1 cellular context compared by ENCODE assay signal in the genomic region with DNA sequence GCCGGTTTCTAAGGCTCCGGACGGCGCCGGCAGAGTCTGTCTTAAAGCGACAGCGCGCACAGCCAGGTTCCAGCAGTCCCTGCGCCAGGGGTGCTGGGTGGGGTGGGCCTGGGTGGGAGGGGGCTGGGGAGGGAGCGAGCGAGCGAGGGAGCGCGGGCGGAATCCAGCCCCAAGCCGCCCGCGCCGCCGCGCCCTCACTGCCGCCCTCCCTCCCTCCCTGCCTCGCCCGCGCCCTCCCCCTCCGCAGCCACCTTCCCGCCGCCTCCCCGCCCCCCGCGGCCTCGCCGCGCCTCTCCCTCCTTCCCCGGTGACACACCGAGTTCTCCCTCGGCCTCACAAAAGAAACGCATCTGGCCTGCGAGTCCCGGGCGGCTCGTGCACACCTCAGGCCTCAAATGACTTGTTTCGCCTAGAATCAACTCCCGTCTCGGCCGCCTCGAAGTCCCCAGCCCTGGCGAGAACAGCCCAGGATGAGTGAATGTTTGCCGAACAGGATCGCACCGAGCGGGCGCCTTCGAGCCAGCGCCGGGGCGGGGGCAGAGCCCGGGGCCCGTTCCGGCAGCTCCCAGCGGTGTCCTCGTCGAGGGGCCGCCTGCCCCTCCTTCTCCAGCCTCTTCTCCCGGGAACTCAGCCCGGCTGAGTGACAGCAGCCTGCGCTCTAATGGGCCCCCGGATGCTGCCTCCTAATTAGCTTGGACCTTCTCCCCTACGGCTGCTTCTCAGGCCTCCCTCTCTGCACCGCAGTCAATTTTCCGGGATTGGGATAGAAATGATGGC.
TF ChIP-seq lines count a peak whose summit lies in the region.

A gene (minus strand): TSS at position 43 of the 777 bp plus-strand sequence. CDS start 347 bp downstream, outside the sequence.

TF ChIP-seq in HEK293T, 16 proteins besides CTCF, POLR2A, EP300 and RAD21:
- TF ChIP-seq, protein P1, sequence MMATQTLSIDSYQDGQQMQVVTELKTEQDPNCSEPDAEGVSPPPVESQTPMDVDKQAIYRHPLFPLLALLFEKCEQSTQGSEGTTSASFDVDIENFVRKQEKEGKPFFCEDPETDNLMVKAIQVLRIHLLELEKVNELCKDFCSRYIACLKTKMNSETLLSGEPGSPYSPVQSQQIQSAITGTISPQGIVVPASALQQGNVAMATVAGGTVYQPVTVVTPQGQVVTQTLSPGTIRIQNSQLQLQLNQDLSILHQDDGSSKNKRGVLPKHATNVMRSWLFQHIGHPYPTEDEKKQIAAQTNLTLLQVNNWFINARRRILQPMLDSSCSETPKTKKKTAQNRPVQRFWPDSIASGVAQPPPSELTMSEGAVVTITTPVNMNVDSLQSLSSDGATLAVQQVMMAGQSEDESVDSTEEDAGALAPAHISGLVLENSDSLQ (IDR thresholded peaks at IDR 0.05), result peak; percentile 92
- TF ChIP-seq ARNT (IDR thresholded peaks at IDR 0.05) (no peak), L3MBTL2 (conservative IDR thresholded peaks at IDR 0.05) (peak; percentile 90)
